ENCODE assay signal across 8 cellular contexts in genomic region chr9:132235894-132236661, GRCh38.
DNase-seq lines count a peak whose midpoint lies in the region; ATAC-seq and TF ChIP-seq lines count a peak whose summit lies in the region.

No MANE protein-coding gene starts in this region.

- no peaks in the 10 kb centered on the region for H3K36me3 Mint-ChIP-seq in glutamatergic neuron (ENCODE audit: unreplicated experiment)

- no peaks in the 10 kb centered on the region for H3K9me3 Mint-ChIP-seq in glutamatergic neuron (ENCODE audit: unreplicated experiment)

- H3K9me2 ChIP-seq in Loucy (replicated peaks; ENCODE audit: low read depth, low read length) = no peaks in the 10 kb centered on the region

- H3K4me3 ChIP-seq in Loucy (ENCODE audit: low read length, poor library complexity, severe bottlenecking) (no peak overlapping the region), SJCRH30 (no peak overlapping the region), aorta (ENCODE audit: low read length in 2 of 2) (no peak overlapping the region)

- H3K27me3 Mint-ChIP-seq in glutamatergic neuron (ENCODE audit: unreplicated experiment) = peaks cover 7% of the 10 kb centered on the region

- H3K27me3 ChIP-seq in Loucy (ENCODE audit: insufficient read depth, low read length, poor library complexity, severe bottlenecking) (no peaks in the 10 kb centered on the region), SJCRH30 (peaks cover 43% of the 10 kb centered on the region), aorta (ENCODE audit: control insufficient read depth in 1 of 2, insufficient read depth in 2 of 2, low read length in 1 of 2) (no peaks in the 10 kb centered on the region)

- intact Hi-C loops in posterior cingulate gyrus (cut with DNase I) = loop anchor here (1.0 to 10.0 kb wide), 3 partner anchors 67 to 474 kb away; partner anchors contain the start of gene MED27
- intact Hi-C loops in aorta (cut with DNase I) = loop anchor here (1.0 to 10.0 kb wide), 5 partner anchors 64 to 474 kb away; partner anchors contain the start of genes MED27 (in 1 of the 2) and NTNG2 (in 1 of the 2)

- DNase-seq in DMS79 treated with DMSO at 0.1 percent for 48 hours (lab: John Stamatoyannopoulos, UW) (peak; percentile 58), SJCRH30 (peak; percentile 80 to 90), glutamatergic neuron (peak; percentile 92), posterior cingulate gyrus (peak; percentile 65 to 97 (median 87)), aorta (peak; percentile 81 to 92)
- peak; percentile 82 for DNase-seq in activated naive CD4-positive, alpha-beta T cell treated with Interleukin-2 at 50 U/mL for 16 hours

- no peak overlapping the region for H2AFZ ChIP-seq in Loucy (ENCODE audit: low read length)

- no peak overlapping the region for H3K4me2 ChIP-seq in Loucy (ENCODE audit: low read depth, low read length, poor library complexity, severe bottlenecking)

- H3K4me1 Mint-ChIP-seq in glutamatergic neuron (ENCODE audit: low read depth, unreplicated experiment) = peaks cover 9% of the 10 kb centered on the region

- no peaks in the 10 kb centered on the region for H3K9me3 ChIP-seq in Loucy (ENCODE audit: insufficient read depth, low read depth, low read length)
- no peaks in the 10 kb centered on the region for H3K9me3 ChIP-seq in SJCRH30 (replicated peaks)
- no peaks in the 10 kb centered on the region for H3K9me3 ChIP-seq in aorta (ENCODE audit: control insufficient read depth, low read length)

- H3K4me3 Mint-ChIP-seq in glutamatergic neuron (ENCODE audit: unreplicated experiment) = no peak overlapping the region

- H3K27ac Mint-ChIP-seq in glutamatergic neuron (ENCODE audit: unreplicated experiment) = no peak overlapping the region

- H3K27ac ChIP-seq in SJCRH30 (no peak overlapping the region), aorta (ENCODE audit: low read depth in 1 of 2, low read length in 2 of 2) (no peak overlapping the region)

- ATAC-seq in aorta (ENCODE audit: low FRiP score) (no peak), HG02981 (IDR thresholded peaks at IDR 0.05; ENCODE audit: unreplicated experiment) (no peak)

- no peaks in the 10 kb centered on the region for H3K36me3 ChIP-seq in Loucy (ENCODE audit: insufficient read depth, low read length)
- H3K36me3 ChIP-seq in SJCRH30 = no peaks in the 10 kb centered on the region
- H3K36me3 ChIP-seq in aorta (ENCODE audit: control insufficient read depth in 1 of 2, insufficient read depth in 2 of 2, low read length in 1 of 2) = no peaks in the 10 kb centered on the region

- no peaks in the 10 kb centered on the region for H3K79me2 ChIP-seq in Loucy (ENCODE audit: insufficient read depth, low read length)

- 41 to 46% methylated on average over 19 of the region's 19 CpGs for WGBS in aorta, 2 donors

- no peak overlapping the region for H3K9ac ChIP-seq in Loucy (ENCODE audit: low read depth, low read length, poor library complexity, severe bottlenecking)

- H4K20me1 ChIP-seq in Loucy (ENCODE audit: insufficient read depth, low read length, poor library complexity, severe bottlenecking) = no peaks in the 10 kb centered on the region

- no peaks in the 10 kb centered on the region for H3F3A ChIP-seq in Loucy (ENCODE audit: low read depth)

- TF ChIP-seq CTCF in Loucy (conservative IDR thresholded peaks at IDR 0.05; ENCODE audit: low read length) = peak; percentile 96
- peak; percentile 96 for TF ChIP-seq CTCF in glutamatergic neuron (IDR thresholded peaks at IDR 0.05; ENCODE audit: partially characterized antibody, unreplicated experiment)

- H3K4me1 ChIP-seq in Loucy (ENCODE audit: insufficient read depth, low read length, poor library complexity, severe bottlenecking) (peaks cover 6% of the 10 kb centered on the region), SJCRH30 (no peaks in the 10 kb centered on the region), aorta (ENCODE audit: control insufficient read depth in 1 of 2, insufficient read depth in 2 of 2, low read length in 2 of 2) (no peaks in the 10 kb centered on the region)
